Comparison of ENCODE assay signal across 17 cellular contexts in genomic region chr16:67258160-67258835, GRCh38. TPM values are rescaled to one million over a fixed set of nuclear protein-coding genes. Genes with fewer than 3 reads are reported as not detected.
A peak's percentile ranks its signal among the peaks of the same experiment; 100 is the strongest.
DNase-seq lines count a peak whose midpoint lies in the region; ATAC-seq, FAIRE-seq and TF ChIP-seq lines count a peak whose summit lies in the region.
"Had no signal": no experiment of that assay in that cellular context is flagged by ENCODE, and none has a peak within 500 bp of the region (broad histone marks: within the 10 kb centered on the region; RNA-seq: fewer than 3 reads in every experiment).

No MANE protein-coding gene starts in this region.

- TF ChIP-seq RAD21 in H1 (IDR thresholded peaks at IDR 0.05 in 1 of 2, conservative IDR thresholded peaks at IDR 0.05 in 1 of 2; ENCODE audit: low read depth in 2 of 2, low read length in 2 of 2): no peak

- H3K4me2 ChIP-seq in H1 (ENCODE audit: insufficient read depth in 1 of 2, low read depth in 2 of 2, low read length in 2 of 2) (no peak overlapping the region), neural progenitor cell (no peak overlapping the region)
- H3K4me2 ChIP-seq: GM23338 had no signal

- H3K9me3 Mint-ChIP-seq in neural progenitor cell: no peaks in the 10 kb centered on the region
- H3K9me3 Mint-ChIP-seq in activated CD4-positive, alpha-beta memory T cell treated with anti-CD3 and anti-CD28 coated beads, Interleukin-2, amount 10 ng/mL, durations not matched to agents 7 days and 5 days: no peaks in the 10 kb centered on the region
- H3K9me3 Mint-ChIP-seq: GM23338 had no signal

- 0 out of 2 replicates have a peak overlapping the region, but pooled peaks have one; percentile 17 for H2BK12ac ChIP-seq in H1 (ENCODE audit: low read depth, low read length)

- WGBS in H1 (ENCODE audit: extremely low coverage in 1 of 2, insufficient coverage in 1 of 2, insufficient read length in 1 of 2, insufficient replicate concordance in 2 of 2, low coverage in 1 of 2, low lambda C conversion rate in 2 of 2, missing lambda C conversion rate in 1 of 2), 2 experiments: 91% methylated on average over 11 of the region's 11 CpGs; no CpG with 5 or more reads in 1 of the 2 experiments
- WGBS in sigmoid colon, 2 donors: 89 to 91% methylated on average over 11 of the region's 11 CpGs

- no peak overlapping the region for H4K5ac ChIP-seq in H1 (ENCODE audit: insufficient read length, low read depth, low read length)

- DNase-seq in RWPE2 (ENCODE audit: low spot score) (peak; percentile 42), H1 (ENCODE audit: low read depth in 1 of 2, low spot score in 2 of 2) (no peak), neural progenitor cell (ENCODE audit: low spot score) (no peak), sigmoid colon (peak; percentile 55), DMS79 treated with DMSO at 0.1 percent for 48 hours (lab: John Stamatoyannopoulos, UW) (no peak)
- no peak for DNase-seq in activated CD4-positive, alpha-beta memory T cell treated with anti-CD3 and anti-CD28 coated beads, Interleukin-2, amount 10 ng/mL, durations not matched to agents 7 days and 5 days
- DNase-seq: CD4-positive, CD25-positive, alpha-beta regulatory T cell; COR-L47; DMS79; MG63; NCI-H1092 treated with DMSO at 0.1 percent for 48 hours; NCI-H1436 treated with DMSO at 0.1 percent for 48 hours; NCI-H1930 had no signal

- no peak for ATAC-seq in RWPE2 (ENCODE audit: low read depth)
- no peak for ATAC-seq in HG03039 (IDR thresholded peaks at IDR 0.05; ENCODE audit: unreplicated experiment)
- ATAC-seq: GM23338, HCT116, Panc1 had no signal

- no peak overlapping the region for H3K4me3 Mint-ChIP-seq in neural progenitor cell
- H3K4me3 Mint-ChIP-seq in activated CD4-positive, alpha-beta memory T cell treated with anti-CD3 and anti-CD28 coated beads, Interleukin-2, amount 10 ng/mL, durations not matched to agents 7 days and 5 days: no peak overlapping the region
- H3K4me3 Mint-ChIP-seq: CD4-positive, CD25-positive, alpha-beta regulatory T cell; GM23338 had no signal

- H3K79me2 ChIP-seq in H1 (ENCODE audit: control insufficient read depth in 1 of 2, insufficient read depth in 2 of 2, low read length in 2 of 2) (no peaks in the 10 kb centered on the region), neural progenitor cell (ENCODE audit: low read depth) (no peaks in the 10 kb centered on the region)

- no peaks in the 10 kb centered on the region for H3F3A ChIP-seq in neural progenitor cell (ENCODE audit: low read depth)

- H2BK15ac ChIP-seq in H1 (ENCODE audit: low read length): no peak overlapping the region

- no peak overlapping the region for H3K14ac ChIP-seq in H1 (ENCODE audit: insufficient read length)

- no peaks in the 10 kb centered on the region for H3K79me1 ChIP-seq in H1 (ENCODE audit: low read depth, low read length)

- H3K23me2 ChIP-seq in H1 (ENCODE audit: low read depth, low read length): no peaks in the 10 kb centered on the region

- FAIRE-seq in H1 (lab: Jason Lieb, UNC): no peak

- no peak overlapping the region for H3K18ac ChIP-seq in H1 (ENCODE audit: extremely low read depth, low read length)

- H3K27me3 Mint-ChIP-seq in neural progenitor cell (ENCODE audit: insufficient read depth, low read depth): peaks cover 4% of the 10 kb centered on the region
- H3K27me3 Mint-ChIP-seq in activated CD4-positive, alpha-beta memory T cell treated with anti-CD3 and anti-CD28 coated beads, Interleukin-2, amount 10 ng/mL, durations not matched to agents 7 days and 5 days: peaks cover 9% of the 10 kb centered on the region

- H3K56ac ChIP-seq in H1 (replicated peaks; ENCODE audit: insufficient read length, low read depth, low read length): no peak overlapping the region

- no peak overlapping the region for H3K9ac ChIP-seq in H1 (replicated peaks in 1 of 4; ENCODE audit: extremely low read depth in 1 of 4, low read depth in 3 of 4, low read length in 3 of 4)
- peak overlapping the region; percentile 49 for H3K9ac ChIP-seq in neural progenitor cell

- TF ChIP-seq POLR2A in H1 (IDR thresholded peaks at IDR 0.05; ENCODE audit: control extremely low read depth in 1 of 2, low read depth in 2 of 2, low read length in 2 of 2) (no peak), sigmoid colon (IDR thresholded peaks at IDR 0.05) (no peak)

- H2AK5ac ChIP-seq in H1 (ENCODE audit: low read depth, low read length): no peak overlapping the region

- intact Hi-C loops in sigmoid colon (cut with DNase I): no loop called here

- no peak overlapping the region for H3K27ac Mint-ChIP-seq in neural progenitor cell
- H3K27ac Mint-ChIP-seq in activated CD4-positive, alpha-beta memory T cell treated with anti-CD3 and anti-CD28 coated beads, Interleukin-2, amount 10 ng/mL, durations not matched to agents 7 days and 5 days: no peak overlapping the region
- H3K27ac Mint-ChIP-seq: GM23338 had no signal

- H2BK5ac ChIP-seq in H1 (ENCODE audit: low read depth, low read length): no peak overlapping the region

- H3K4ac ChIP-seq in H1 (replicated peaks; ENCODE audit: insufficient read length, low read depth, low read length): no peak overlapping the region

- no peaks in the 10 kb centered on the region for H3K4me1 ChIP-seq in RWPE2 (ENCODE audit: insufficient read depth, poor library complexity, severe bottlenecking)
- no peaks in the 10 kb centered on the region for H3K4me1 ChIP-seq in H1 (replicated peaks in 1 of 4; ENCODE audit: control insufficient read depth in 3 of 4, insufficient read depth in 4 of 4, low read length in 3 of 4)
- no peaks in the 10 kb centered on the region for H3K4me1 ChIP-seq in neural progenitor cell
- no peaks in the 10 kb centered on the region for H3K4me1 ChIP-seq in sigmoid colon

- H2AFZ ChIP-seq in H1 (ENCODE audit: low read length) (no peak overlapping the region), neural progenitor cell (replicated peaks) (no peak overlapping the region)
- H2AFZ ChIP-seq: GM23338 had no signal

- no peak for TF ChIP-seq CTCF in RWPE2 (IDR thresholded peaks at IDR 0.05; ENCODE audit: poor library complexity, severe bottlenecking)
- no peak for TF ChIP-seq CTCF in H1 (IDR thresholded peaks at IDR 0.05; ENCODE audit: control extremely low read depth in 1 of 3, insufficient read depth in 1 of 3, low read depth in 1 of 3, low read length in 3 of 3)
- no peak for TF ChIP-seq CTCF in neural progenitor cell (IDR thresholded peaks at IDR 0.05)
- no peak for TF ChIP-seq CTCF in sigmoid colon (IDR thresholded peaks at IDR 0.05)

- H3K27me3 ChIP-seq in RWPE2 (ENCODE audit: insufficient read depth, poor library complexity, severe bottlenecking): no peaks in the 10 kb centered on the region
- H3K27me3 ChIP-seq in H1 (replicated peaks in 1 of 4; ENCODE audit: control insufficient read depth in 3 of 4, extremely low read depth in 1 of 4, insufficient read depth in 3 of 4, low read length in 3 of 4): no peaks in the 10 kb centered on the region
- no peaks in the 10 kb centered on the region for H3K27me3 ChIP-seq in neural progenitor cell
- H3K27me3 ChIP-seq in sigmoid colon: peaks cover 5 to 16% (median 9%) of the 10 kb centered on the region in 3 donors
- H3K27me3 ChIP-seq: MG63 had no signal

- H3K36me3 ChIP-seq in RWPE2 (ENCODE audit: low read depth) (peaks cover 9% of the 10 kb centered on the region), H1 (ENCODE audit: control insufficient read depth in 2 of 4, insufficient read depth in 4 of 4, low read length in 3 of 4) (no peaks in the 10 kb centered on the region; a peak in 2 of 8 replicates), neural progenitor cell (no peaks in the 10 kb centered on the region), sigmoid colon (no peaks in the 10 kb centered on the region)
- H3K36me3 ChIP-seq: MG63 had no signal

- CTCF ChIA-PET in H1 (lab: Charles Lee; ENCODE audit: partially characterized antibody): interaction anchor here (0.6 to 14.4 kb wide), 12 partner anchors 9 to 170 kb away, joined by 3 to 217 read pairs (median 3); partner anchors contain the start of genes FHOD1 and SLC9A5
- CTCF ChIA-PET in activated CD4-positive, alpha-beta memory T cell treated with anti-CD3 and anti-CD28 coated beads, Interleukin-2, amount 10 ng/mL, durations not matched to agents 7 days and 5 days (lab: Charles Lee): interaction anchor here (1.4 kb wide), 1 partner anchor 10 kb away, joined by 5 read pairs; the partner anchor contains the start of gene SLC9A5

- H2BK120ac ChIP-seq in H1 (replicated peaks; ENCODE audit: low read depth, low read length): no peak overlapping the region

- H3K4me3 ChIP-seq in RWPE2 (ENCODE audit: severe bottlenecking): no peak overlapping the region
- H3K4me3 ChIP-seq in H1 (ENCODE audit: extremely low read depth in 1 of 4, insufficient read depth in 2 of 4, low read depth in 3 of 4, low read length in 4 of 4): no peak overlapping the region
- H3K4me3 ChIP-seq in neural progenitor cell: no peak overlapping the region
- H3K4me3 ChIP-seq in sigmoid colon: no peak overlapping the region
- H3K4me3 ChIP-seq: GM23338, MG63 had no signal

- H3K4me1 Mint-ChIP-seq in neural progenitor cell: peaks cover 5% of the 10 kb centered on the region
- H3K4me1 Mint-ChIP-seq in activated CD4-positive, alpha-beta memory T cell treated with anti-CD3 and anti-CD28 coated beads, Interleukin-2, amount 10 ng/mL, durations not matched to agents 7 days and 5 days: no peaks in the 10 kb centered on the region
- H3K4me1 Mint-ChIP-seq: CD4-positive, CD25-positive, alpha-beta regulatory T cell had no signal

- H3K36me3 Mint-ChIP-seq in neural progenitor cell: no peaks in the 10 kb centered on the region
- H3K36me3 Mint-ChIP-seq in activated CD4-positive, alpha-beta memory T cell treated with anti-CD3 and anti-CD28 coated beads, Interleukin-2, amount 10 ng/mL, durations not matched to agents 7 days and 5 days (ENCODE audit: low read depth): no peaks in the 10 kb centered on the region
- H3K36me3 Mint-ChIP-seq: CD4-positive, CD25-positive, alpha-beta regulatory T cell had no signal

- no peak overlapping the region for H3K27ac ChIP-seq in RWPE2 (ENCODE audit: poor library complexity, severe bottlenecking)
- H3K27ac ChIP-seq in H1 (ENCODE audit: low read depth, low read length): no peak overlapping the region
- no peak overlapping the region for H3K27ac ChIP-seq in neural progenitor cell
- no peak overlapping the region for H3K27ac ChIP-seq in sigmoid colon

- H2BK20ac ChIP-seq in H1 (ENCODE audit: low read length): no peak overlapping the region

- POLR2A ChIA-PET in H1 (lab: Charles Lee; ENCODE audit: partially characterized antibody): interaction anchor here (0.8 to 1.9 kb wide), 2 partner anchors 10 to 12 kb away, joined by 3 to 8 read pairs; partner anchors contain the start of gene SLC9A5
- POLR2A ChIA-PET in activated CD4-positive, alpha-beta memory T cell treated with anti-CD3 and anti-CD28 coated beads, Interleukin-2, amount 10 ng/mL, durations not matched to agents 7 days and 5 days (lab: Charles Lee): interaction anchor here (0.8 to 1.1 kb wide), 2 partner anchors 12 to 22 kb away, joined by 3 read pairs; no protein-coding TSS in a partner anchor

- H4K8ac ChIP-seq in H1 (ENCODE audit: extremely low read depth, insufficient read depth, low read length): no peak overlapping the region

- H4K20me1 ChIP-seq in H1 (replicated peaks in 1 of 2; ENCODE audit: control insufficient read depth in 1 of 2, insufficient read depth in 2 of 2, low read length in 2 of 2): peaks cover 0 to 9% of the 10 kb centered on the region in 2 experiments
- H4K20me1 ChIP-seq in neural progenitor cell (ENCODE audit: low read depth): no peaks in the 10 kb centered on the region

- H3K23ac ChIP-seq in H1 (ENCODE audit: insufficient read length): no peak overlapping the region

- H3K9me3 ChIP-seq in RWPE2 (ENCODE audit: severe bottlenecking) (no peaks in the 10 kb centered on the region), H1 (ENCODE audit: insufficient read depth in 2 of 2, low read depth in 1 of 2, low read length in 1 of 2) (no peaks in the 10 kb centered on the region), neural progenitor cell (ENCODE audit: low read depth) (no peaks in the 10 kb centered on the region), sigmoid colon (no peaks in the 10 kb centered on the region)
- H3K9me3 ChIP-seq: MG63 had no signal

- H4K91ac ChIP-seq in H1 (replicated peaks; ENCODE audit: insufficient read length, low read length): no peak overlapping the region

- no peak for TF ChIP-seq EP300 in H1 (IDR thresholded peaks at IDR 0.05; ENCODE audit: borderline replicate concordance in 1 of 2, low read depth in 2 of 2, low read length in 2 of 2)
- TF ChIP-seq EP300 in sigmoid colon (IDR thresholded peaks at IDR 0.05): no peak

RNA-seq across cellular contexts. Expression of gene SLC9A5, which starts 9.5 kb away (rescaled TPM):
- 7.9 and 8.5 TPM in 2 replicates for total RNA-seq in H1 (2021; fragmentation: NEBNext Ultra II Directional; extraction: Animal tissue kit (Norgen Biotek cat#: 25700))
- 8.6 and 11.6 TPM in 2 replicates for polyA plus RNA-seq in H1 (2011; rRNA removed)
- polyA plus RNA-seq in H1 (2011; cell fraction: cytosol; rRNA removed): 11.7 TPM
- 63.5 TPM for polyA plus RNA-seq in H1 (2011; cell fraction: nucleus; rRNA removed)
- 7.6 to 12.3 TPM (median 10.6 TPM) in 4 replicates for polyA plus RNA-seq in H1 (2012, experiment 1 of 2)
- polyA plus RNA-seq in H1 (2012, experiment 2 of 2): 4.7 TPM
- 5.2 TPM for polyA plus RNA-seq in H1 (2013, experiment 1 of 2)
- 5.2 TPM for polyA plus RNA-seq in H1 (2013, experiment 2 of 2)
- polyA minus RNA-seq in H1 (2011; rRNA and poly(A)+ RNA removed): 6.3 and 6.7 TPM in 2 replicates
- polyA minus RNA-seq in H1 (2011; cell fraction: cytosol; rRNA and poly(A)+ RNA removed): 3.6 TPM
- polyA minus RNA-seq in H1 (2011; cell fraction: nucleus; rRNA and poly(A)+ RNA removed): 12.6 TPM
- total RNA-seq in neural progenitor cell (ENCODE audit: low replicate concordance): 2.5 and 4.2 TPM in 2 replicates
- total RNA-seq in sigmoid colon: 1 to 10 TPM in 2 of 4 donors, under 1 TPM in 1, not detected in 1; 0.68 to 6.1 (median 1.1) TPM
- polyA plus RNA-seq in sigmoid colon: under 1 TPM in 2 of 3 donors, not detected in 1; 0.46 to 0.99 TPM
- total RNA-seq in activated CD4-positive, alpha-beta memory T cell treated with anti-CD3 and anti-CD28 coated beads, Interleukin-2, amount 10 ng/mL, durations not matched to agents 7 days and 5 days: 1 to 10 TPM; 2.2 to 2.8 TPM
- polyA plus RNA-seq: CD4-positive, CD25-positive, alpha-beta regulatory T cell had no signal

RNA-seq across cellular contexts. Expression of gene FHOD1, which starts 11.0 kb away (rescaled TPM):
- 55.4 and 60.7 TPM in 2 replicates for total RNA-seq in H1 (2021; fragmentation: NEBNext Ultra II Directional; extraction: Animal tissue kit (Norgen Biotek cat#: 25700))
- polyA plus RNA-seq in H1 (2011; rRNA removed): 31.3 and 49.1 TPM in 2 replicates
- polyA plus RNA-seq in H1 (2011; cell fraction: cytosol; rRNA removed): 37.0 TPM
- polyA plus RNA-seq in H1 (2011; cell fraction: nucleus; rRNA removed): 265 TPM
- 61.4 to 64.9 TPM (median 62.6 TPM) in 4 replicates for polyA plus RNA-seq in H1 (2012, experiment 1 of 2)
- polyA plus RNA-seq in H1 (2012, experiment 2 of 2): 45.5 TPM
- 52.4 TPM for polyA plus RNA-seq in H1 (2013, experiment 1 of 2)
- 54.1 TPM for polyA plus RNA-seq in H1 (2013, experiment 2 of 2)
- 16.5 and 38.8 TPM in 2 replicates for polyA minus RNA-seq in H1 (2011; rRNA and poly(A)+ RNA removed)
- polyA minus RNA-seq in H1 (2011; cell fraction: cytosol; rRNA and poly(A)+ RNA removed): 17.6 TPM
- 47.7 TPM for polyA minus RNA-seq in H1 (2011; cell fraction: nucleus; rRNA and poly(A)+ RNA removed)
- 5.5 and 14.2 TPM in 2 replicates for total RNA-seq in neural progenitor cell (ENCODE audit: low replicate concordance)
- 10 to 100 TPM in 2 of 4 donors, 1 to 10 TPM in 2; 6.7 to 17.1 (median 11.5) TPM for total RNA-seq in sigmoid colon
- polyA plus RNA-seq in sigmoid colon: 10 to 100 TPM in 1 of 3 donors, 1 to 10 TPM in 2; 4.8 to 25.2 (median 5.5) TPM
- total RNA-seq in activated CD4-positive, alpha-beta memory T cell treated with anti-CD3 and anti-CD28 coated beads, Interleukin-2, amount 10 ng/mL, durations not matched to agents 7 days and 5 days: 10 to 100 TPM; 94.8 to 99.1 TPM

RNA-seq across cellular contexts. Expression of gene PLEKHG4, which starts 21.0 kb away (rescaled TPM):
- total RNA-seq in H1 (2021; fragmentation: NEBNext Ultra II Directional; extraction: Animal tissue kit (Norgen Biotek cat#: 25700)): 7.4 and 7.7 TPM in 2 replicates
- polyA plus RNA-seq in H1 (2011; rRNA removed): 11.1 and 19.8 TPM in 2 replicates
- 11.0 TPM for polyA plus RNA-seq in H1 (2011; cell fraction: cytosol; rRNA removed)
- polyA plus RNA-seq in H1 (2011; cell fraction: nucleus; rRNA removed): 51.8 TPM
- 5.7 to 10.4 TPM (median 7.0 TPM) in 4 replicates for polyA plus RNA-seq in H1 (2012, experiment 1 of 2)
- 6.4 TPM for polyA plus RNA-seq in H1 (2012, experiment 2 of 2)
- polyA plus RNA-seq in H1 (2013, experiment 1 of 2): 6.1 TPM
- polyA plus RNA-seq in H1 (2013, experiment 2 of 2): 4.0 TPM
- 6.4 and 9.0 TPM in 2 replicates for polyA minus RNA-seq in H1 (2011; rRNA and poly(A)+ RNA removed)
- 17.0 TPM for polyA minus RNA-seq in H1 (2011; cell fraction: cytosol; rRNA and poly(A)+ RNA removed)
- 8.1 TPM for polyA minus RNA-seq in H1 (2011; cell fraction: nucleus; rRNA and poly(A)+ RNA removed)
- 4.0 and 6.2 TPM in 2 replicates for total RNA-seq in neural progenitor cell (ENCODE audit: low replicate concordance)
- 1 to 10 TPM; 1.4 to 6.2 (median 3.7) TPM for total RNA-seq in sigmoid colon
- polyA plus RNA-seq in sigmoid colon: 1 to 10 TPM; 3.0 to 7.9 (median 3.5) TPM
- total RNA-seq in activated CD4-positive, alpha-beta memory T cell treated with anti-CD3 and anti-CD28 coated beads, Interleukin-2, amount 10 ng/mL, durations not matched to agents 7 days and 5 days: 10 to 100 TPM in 1 of 2 experiments, 1 to 10 TPM in 1; 9.2 to 10.9 TPM

RNA-seq across cellular contexts. Expression of gene TMEM208, which starts 31.4 kb away (rescaled TPM):
- 37.7 and 37.9 TPM in 2 replicates for total RNA-seq in H1 (2021; fragmentation: NEBNext Ultra II Directional; extraction: Animal tissue kit (Norgen Biotek cat#: 25700))
- polyA plus RNA-seq in H1 (2011; rRNA removed) (93.9 and 100.0 TPM in 2 replicates), sigmoid colon (100 to 1,000 TPM in 1 of 3 donors, 10 to 100 TPM in 2; 33.0 to 109 (median 36.5) TPM)
- 76.6 TPM for polyA plus RNA-seq in H1 (2011; cell fraction: cytosol; rRNA removed)
- 66.5 TPM for polyA plus RNA-seq in H1 (2011; cell fraction: nucleus; rRNA removed)
- polyA plus RNA-seq in H1 (2012, experiment 1 of 2): 42.9 to 57.2 TPM (median 49.6 TPM) in 4 replicates
- 71.1 TPM for polyA plus RNA-seq in H1 (2012, experiment 2 of 2)
- polyA plus RNA-seq in H1 (2013, experiment 1 of 2): 48.0 TPM
- 59.4 TPM for polyA plus RNA-seq in H1 (2013, experiment 2 of 2)
- 43.1 and 48.2 TPM in 2 replicates for polyA minus RNA-seq in H1 (2011; rRNA and poly(A)+ RNA removed)
- polyA minus RNA-seq in H1 (2011; cell fraction: cytosol; rRNA and poly(A)+ RNA removed): 20.2 TPM
- 38.5 TPM for polyA minus RNA-seq in H1 (2011; cell fraction: nucleus; rRNA and poly(A)+ RNA removed)
- total RNA-seq in neural progenitor cell (ENCODE audit: low replicate concordance) (27.3 and 39.4 TPM in 2 replicates), sigmoid colon (10 to 100 TPM; 15.3 to 31.4 (median 24.2) TPM)
- total RNA-seq in activated CD4-positive, alpha-beta memory T cell treated with anti-CD3 and anti-CD28 coated beads, Interleukin-2, amount 10 ng/mL, durations not matched to agents 7 days and 5 days: 10 to 100 TPM; 39.6 to 39.7 TPM

RNA-seq across cellular contexts. Expression of gene ELMO3, which starts 59.4 kb away (rescaled TPM):
- total RNA-seq in H1 (2021; fragmentation: NEBNext Ultra II Directional; extraction: Animal tissue kit (Norgen Biotek cat#: 25700)): 9.2 and 9.6 TPM in 2 replicates
- 10.9 and 14.4 TPM in 2 replicates for polyA plus RNA-seq in H1 (2011; rRNA removed)
- 15.4 TPM for polyA plus RNA-seq in H1 (2011; cell fraction: cytosol; rRNA removed)
- polyA plus RNA-seq in H1 (2011; cell fraction: nucleus; rRNA removed): 40.6 TPM
- polyA plus RNA-seq in H1 (2012, experiment 1 of 2): 6.7 to 11.8 TPM (median 10.8 TPM) in 4 replicates
- polyA plus RNA-seq in H1 (2012, experiment 2 of 2): 9.1 TPM
- polyA plus RNA-seq in H1 (2013, experiment 1 of 2): 5.2 TPM
- 5.0 TPM for polyA plus RNA-seq in H1 (2013, experiment 2 of 2)
- polyA minus RNA-seq in H1 (2011; rRNA and poly(A)+ RNA removed): 4.5 and 7.0 TPM in 2 replicates
- polyA minus RNA-seq in H1 (2011; cell fraction: cytosol; rRNA and poly(A)+ RNA removed): 5.1 TPM
- 6.0 TPM for polyA minus RNA-seq in H1 (2011; cell fraction: nucleus; rRNA and poly(A)+ RNA removed)
- total RNA-seq in neural progenitor cell (ENCODE audit: low replicate concordance): 1.9 TPM in 1 of 2 replicates, not detected in the other
- total RNA-seq in sigmoid colon: 1 to 10 TPM in 2 of 4 donors, under 1 TPM in 2; 0.14 to 1.7 (median 1.1) TPM
- 10 to 100 TPM; 31.8 to 41.8 (median 35.1) TPM for polyA plus RNA-seq in sigmoid colon
- 1 to 10 TPM; 7.3 to 8.3 TPM for total RNA-seq in activated CD4-positive, alpha-beta memory T cell treated with anti-CD3 and anti-CD28 coated beads, Interleukin-2, amount 10 ng/mL, durations not matched to agents 7 days and 5 days

Comparison
In these comparisons a context has a peak if more than half of its experiments do, and no peak if none do; other contexts are left out.
1. DNase-seq: peak in RWPE2 (single experiment) and sigmoid colon (single experiment); none in H1 (0 of 2), neural progenitor cell (single experiment), activated CD4-positive, alpha-beta memory T cell treated with anti-CD3 and anti-CD28 coated beads, Interleukin-2, amount 10 ng/mL, durations not matched to agents 7 days and 5 days (single experiment) and DMS79 treated with DMSO at 0.1 percent for 48 hours (single experiment).